Comparison of ENCODE assay signal across 15 cellular contexts in genomic region chrX:47745386-47745785, GRCh38.
"Had no signal": no experiment of that assay in that cellular context is flagged by ENCODE, and none has a peak within 500 bp of the region (broad histone marks: within the 10 kb centered on the region; RNA-seq: fewer than 3 reads in every experiment).

No MANE protein-coding gene starts in this region.

- DNase-seq: activated CD4-positive, alpha-beta T cell treated with anti-CD3 and anti-CD28 coated beads for 36 hours; activated CD4-positive, alpha-beta T cell treated with anti-CD3 and anti-CD28 coated beads, Interleukin-2, amount 50 U/mL, for 48 hours; activated T-cell treated with anti-CD3 and anti-CD28 coated beads for 4 hours; amniotic stem cell; central memory CD4-positive, alpha-beta T cell; colonic mucosa; endodermal cell; erythroblast; immature natural killer cell; nephron progenitor cell; nucleus accumbens; stimulated activated CD4-positive, alpha-beta T cell treated with anti-CD3 and anti-CD28 coated beads, Interleukin-12 subunit alpha, Interleukin-12 subunit beta, amount 100 ng/mL, for 4 hours; stimulated activated CD4-positive, alpha-beta T cell treated with anti-CD3 and anti-CD28 coated beads, Interleukin-1b, Interleukin-23, amount 100 ng/mL, for 48 hours; stimulated activated CD8-positive, alpha-beta memory T cell treated with anti-CD3 and anti-CD28 coated beads, Interleukin-4, amount 100 ng/mL, for 48 hours; stimulated activated naive CD4-positive, alpha-beta T cell had no signal

- H3K9me3 ChIP-seq: colonic mucosa had no signal

- H3K4me3 ChIP-seq: colonic mucosa had no signal

- ATAC-seq: activated CD4-positive, alpha-beta T cell treated with anti-CD3 and anti-CD28 coated beads for 36 hours had no signal

- H3K27me3 ChIP-seq: colonic mucosa had no signal

- H3K4me1 ChIP-seq: colonic mucosa had no signal

- H3K36me3 ChIP-seq: colonic mucosa had no signal

- H3K27ac ChIP-seq: colonic mucosa had no signal
